In the genomic region with DNA sequence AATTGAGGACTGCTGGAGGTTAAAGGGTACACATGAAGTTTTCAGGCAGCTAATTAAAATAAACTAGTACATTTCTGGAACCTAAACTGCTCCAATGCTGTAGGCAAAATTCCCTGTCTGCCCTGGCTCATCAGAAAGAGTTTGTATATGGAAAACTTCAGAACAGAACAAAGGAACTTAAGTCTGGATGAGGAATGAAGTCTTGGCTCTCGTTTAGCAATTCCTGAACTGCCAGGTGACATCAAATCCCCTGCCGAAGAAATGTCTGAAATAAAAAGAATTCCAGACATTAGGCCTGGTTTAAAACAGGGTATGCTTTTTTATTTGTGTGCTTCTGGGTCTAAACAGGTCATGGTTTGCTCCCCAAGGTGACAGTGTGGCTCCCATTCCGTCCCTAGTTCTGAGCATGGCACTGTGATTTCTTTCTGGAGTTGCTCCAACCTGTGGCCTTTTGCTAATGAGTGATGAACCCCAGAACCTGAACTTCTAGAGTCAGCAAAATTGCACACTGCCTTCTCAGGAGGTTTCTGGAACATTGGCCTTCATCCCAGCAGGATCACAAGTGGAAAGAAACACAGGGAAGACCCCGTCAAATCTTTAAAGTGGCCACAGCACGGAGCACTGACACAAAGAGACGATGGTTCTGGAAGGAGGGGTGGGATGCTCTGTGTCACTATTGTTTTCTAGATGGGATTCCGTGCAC, we compare ENCODE assay signal across 12 cellular contexts.
DNase-seq lines count a peak whose midpoint lies in the region; ATAC-seq and TF ChIP-seq lines count a peak whose summit lies in the region.
"Had no signal": no experiment of that assay in that cellular context is flagged by ENCODE, and none has a peak within 500 bp of the region (broad histone marks: within the 10 kb centered on the region; RNA-seq: fewer than 3 reads in every experiment).

No MANE protein-coding gene starts in this region.

- H3K36me3 ChIP-seq in left ventricle myocardium inferior (peaks cover 14% of the 10 kb centered on the region), gastroesophageal sphincter (peaks cover 0 to 15% of the 10 kb centered on the region in 2 donors), trophoblast cell (ENCODE audit: control insufficient read depth in 1 of 2, insufficient read depth in 2 of 2, low read length in 2 of 2) (peaks cover 3% of the 10 kb centered on the region in 2 experiments)

- peak overlapping the region; percentile 55 for H3K9ac ChIP-seq in trophoblast cell (ENCODE audit: low read length)

- H4K12ac ChIP-seq in trophoblast cell (ENCODE audit: low read depth, low read length), result no peak overlapping the region

- H3K4me3 ChIP-seq in left ventricle myocardium inferior (peak overlapping the region; percentile 66), gastroesophageal sphincter (peak overlapping the region; percentile 0 to 44), trophoblast cell (ENCODE audit: low read depth, low read length) (no peak overlapping the region)

- ATAC-seq in gastroesophageal sphincter, result no peak
- no peak for ATAC-seq in HG02759 (IDR thresholded peaks at IDR 0.05; ENCODE audit: unreplicated experiment)
- no peak for ATAC-seq in GM18520 (IDR thresholded peaks at IDR 0.05; ENCODE audit: unreplicated experiment)
- ATAC-seq in activated naive CD8-positive, alpha-beta T cell treated with anti-CD3 and anti-CD28 coated beads, Interleukin-2, amount 50 U/mL, for 24 hours, result no peak
- ATAC-seq: activated CD8-positive, alpha-beta memory T cell treated with anti-CD3 and anti-CD28 coated beads, Interleukin-2, amount 10 ng/mL, durations not matched to agents 7 days and 5 days had no signal

- H3K14ac ChIP-seq in trophoblast cell (ENCODE audit: low read length), result peak overlapping the region; percentile 22

- no peak overlapping the region for H2AK5ac ChIP-seq in trophoblast cell (ENCODE audit: low read length)

- H3K4me3 Mint-ChIP-seq in activated naive CD8-positive, alpha-beta T cell treated with anti-CD3 and anti-CD28 coated beads, Interleukin-2, amount 50 U/mL, for 24 hours, result no peak overlapping the region
- H3K4me3 Mint-ChIP-seq: activated CD8-positive, alpha-beta memory T cell treated with anti-CD3 and anti-CD28 coated beads, Interleukin-2, amount 10 ng/mL, durations not matched to agents 7 days and 5 days; activated naive CD8-positive, alpha-beta T cell treated with anti-CD3 and anti-CD28 coated beads, Interleukin-2, amount 10 ng/mL, durations not matched to agents 7 days and 5 days had no signal

- no peak for DNase-seq in left ventricle myocardium inferior
- DNase-seq in cardiac septum (ENCODE audit: low spot score), result no peak
- DNase-seq in trophoblast cell, result peak in 1 of 2 donors; percentile 36
- DNase-seq in NOMO-1 treated with DMSO at 0.1 percent for 48 hours (lab: John Stamatoyannopoulos, UW; ENCODE audit: unreplicated experiment), result no peak
- DNase-seq in activated naive CD8-positive, alpha-beta T cell treated with anti-CD3 and anti-CD28 coated beads, Interleukin-2, amount 50 U/mL, for 24 hours, result no peak
- DNase-seq: activated CD8-positive, alpha-beta memory T cell treated with anti-CD3 and anti-CD28 coated beads, Interleukin-2, amount 10 ng/mL, durations not matched to agents 7 days and 5 days; activated naive CD8-positive, alpha-beta T cell treated with anti-CD3 and anti-CD28 coated beads, Interleukin-2, amount 10 ng/mL, durations not matched to agents 7 days and 5 days; stimulated activated CD4-positive, alpha-beta T cell treated with anti-CD3 and anti-CD28 coated beads, Interleukin-1b, Interleukin-23, amount 100 ng/mL, for 48 hours; stimulated activated naive CD4-positive, alpha-beta T cell treated with Interleukin-2 at 50 U/mL for 16 hours had no signal

- TF ChIP-seq CTCF in left ventricle myocardium inferior (IDR thresholded peaks at IDR 0.05; ENCODE audit: borderline replicate concordance), result no peak
- no peak for TF ChIP-seq CTCF in gastroesophageal sphincter (IDR thresholded peaks at IDR 0.05)

- peak overlapping the region; percentile 29 for H2BK5ac ChIP-seq in trophoblast cell (ENCODE audit: low read depth, low read length, poor library complexity)

- H3K27ac Mint-ChIP-seq in activated naive CD8-positive, alpha-beta T cell treated with anti-CD3 and anti-CD28 coated beads, Interleukin-2, amount 50 U/mL, for 24 hours, result no peak overlapping the region
- H3K27ac Mint-ChIP-seq: activated CD8-positive, alpha-beta memory T cell treated with anti-CD3 and anti-CD28 coated beads, Interleukin-2, amount 10 ng/mL, durations not matched to agents 7 days and 5 days; activated naive CD8-positive, alpha-beta T cell treated with anti-CD3 and anti-CD28 coated beads, Interleukin-2, amount 10 ng/mL, durations not matched to agents 7 days and 5 days had no signal

- TF ChIP-seq POLR2A in gastroesophageal sphincter (IDR thresholded peaks at IDR 0.05), result no peak

- H3K27me3 ChIP-seq in left ventricle myocardium inferior (ENCODE audit: low read depth) (no peaks in the 10 kb centered on the region), gastroesophageal sphincter (no peaks in the 10 kb centered on the region), trophoblast cell (ENCODE audit: insufficient read depth, low read length) (no peaks in the 10 kb centered on the region)

- peaks cover 34% of the 10 kb centered on the region for H3K79me1 ChIP-seq in trophoblast cell (ENCODE audit: low read length)

- peaks cover 31% of the 10 kb centered on the region for H3K27me3 Mint-ChIP-seq in activated naive CD8-positive, alpha-beta T cell treated with anti-CD3 and anti-CD28 coated beads, Interleukin-2, amount 50 U/mL, for 24 hours

- H3K79me2 ChIP-seq in trophoblast cell (ENCODE audit: control insufficient read depth, insufficient read depth, low read length, poor library complexity), result peaks cover 3% of the 10 kb centered on the region

- peak overlapping the region; percentile 31 for H3K18ac ChIP-seq in trophoblast cell (ENCODE audit: low read length)

- WGBS in gastroesophageal sphincter (ENCODE audit: low coverage in 1 of 2), 2 donors, result 3 to 29% methylated on average over 6 to 7 of the region's 7 CpGs
- WGBS in trophoblast cell (ENCODE audit: extremely low coverage, insufficient coverage, insufficient read length), result no CpG with 5 or more reads among the region's 7 CpGs

- H3K9me3 ChIP-seq in left ventricle myocardium inferior (replicated peaks), result no peaks in the 10 kb centered on the region
- H3K9me3 ChIP-seq in gastroesophageal sphincter, result no peaks in the 10 kb centered on the region
- H3K9me3 ChIP-seq in trophoblast cell (ENCODE audit: insufficient read depth, low read depth, low read length), result no peaks in the 10 kb centered on the region

- peak overlapping the region; percentile 42 for H2BK12ac ChIP-seq in trophoblast cell (ENCODE audit: low read length)

- no peak overlapping the region for H4K8ac ChIP-seq in trophoblast cell (ENCODE audit: low read depth, low read length)

- no peaks in the 10 kb centered on the region for H3K36me3 Mint-ChIP-seq in activated naive CD8-positive, alpha-beta T cell treated with anti-CD3 and anti-CD28 coated beads, Interleukin-2, amount 50 U/mL, for 24 hours (ENCODE audit: low read depth)
- H3K36me3 Mint-ChIP-seq: activated CD8-positive, alpha-beta memory T cell treated with anti-CD3 and anti-CD28 coated beads, Interleukin-2, amount 10 ng/mL, durations not matched to agents 7 days and 5 days; activated naive CD8-positive, alpha-beta T cell treated with anti-CD3 and anti-CD28 coated beads, Interleukin-2, amount 10 ng/mL, durations not matched to agents 7 days and 5 days had no signal

- H3K9me3 Mint-ChIP-seq in activated naive CD8-positive, alpha-beta T cell treated with anti-CD3 and anti-CD28 coated beads, Interleukin-2, amount 50 U/mL, for 24 hours, result no peaks in the 10 kb centered on the region
- H3K9me3 Mint-ChIP-seq: activated naive CD8-positive, alpha-beta T cell treated with anti-CD3 and anti-CD28 coated beads, Interleukin-2, amount 10 ng/mL, durations not matched to agents 7 days and 5 days had no signal

- H2BK120ac ChIP-seq in trophoblast cell (ENCODE audit: insufficient read depth, low read length, poor library complexity), result peak overlapping the region; percentile 79

- peak overlapping the region; percentile 48 for H3K4me2 ChIP-seq in trophoblast cell (ENCODE audit: low read length)

- no peak overlapping the region for H2AFZ ChIP-seq in trophoblast cell (ENCODE audit: insufficient read depth, low read length, poor library complexity)

- peak overlapping the region; percentile 84 for H4K91ac ChIP-seq in trophoblast cell (ENCODE audit: low read depth, low read length)

- H3K4me1 ChIP-seq in left ventricle myocardium inferior (peaks cover 86% of the 10 kb centered on the region), gastroesophageal sphincter (peaks cover 26 to 76% (median 53%) of the 10 kb centered on the region in 3 donors), trophoblast cell (ENCODE audit: control insufficient read depth in 1 of 2, insufficient read depth in 2 of 2, low read length in 2 of 2) (peaks cover 30 to 41% of the 10 kb centered on the region in 2 experiments)

- H3K27ac ChIP-seq in left ventricle myocardium inferior (replicated peaks) (peak overlapping the region; percentile 92), gastroesophageal sphincter (peak overlapping the region; percentile 69 to 90 (median 86)), trophoblast cell (ENCODE audit: low read depth, low read length) (peak overlapping the region; percentile 71)

- H3K23ac ChIP-seq in trophoblast cell (ENCODE audit: low read length), result no peak overlapping the region

- H3K4ac ChIP-seq in trophoblast cell (ENCODE audit: low read depth, low read length), result no peak overlapping the region

- intact Hi-C loops in left ventricle myocardium inferior (cut with micrococcal nuclease) (loop anchor here (10.0 kb wide), 1 partner anchor 53 kb away; no protein-coding TSS in a partner anchor), cardiac septum (cut with DNase I) (loop anchor here (2.0 to 5.0 kb wide), 5 partner anchors 47 to 129 kb away; a partner anchor contains a TSS)

- no peak for TF ChIP-seq EP300 in gastroesophageal sphincter (IDR thresholded peaks at IDR 0.05)

- H3K4me1 Mint-ChIP-seq in activated naive CD8-positive, alpha-beta T cell treated with anti-CD3 and anti-CD28 coated beads, Interleukin-2, amount 50 U/mL, for 24 hours, result no peaks in the 10 kb centered on the region
- H3K4me1 Mint-ChIP-seq: activated CD8-positive, alpha-beta memory T cell treated with anti-CD3 and anti-CD28 coated beads, Interleukin-2, amount 10 ng/mL, durations not matched to agents 7 days and 5 days; activated naive CD8-positive, alpha-beta T cell treated with anti-CD3 and anti-CD28 coated beads, Interleukin-2, amount 10 ng/mL, durations not matched to agents 7 days and 5 days had no signal
